10 cellular contexts compared by ENCODE assay signal in the genomic region with DNA sequence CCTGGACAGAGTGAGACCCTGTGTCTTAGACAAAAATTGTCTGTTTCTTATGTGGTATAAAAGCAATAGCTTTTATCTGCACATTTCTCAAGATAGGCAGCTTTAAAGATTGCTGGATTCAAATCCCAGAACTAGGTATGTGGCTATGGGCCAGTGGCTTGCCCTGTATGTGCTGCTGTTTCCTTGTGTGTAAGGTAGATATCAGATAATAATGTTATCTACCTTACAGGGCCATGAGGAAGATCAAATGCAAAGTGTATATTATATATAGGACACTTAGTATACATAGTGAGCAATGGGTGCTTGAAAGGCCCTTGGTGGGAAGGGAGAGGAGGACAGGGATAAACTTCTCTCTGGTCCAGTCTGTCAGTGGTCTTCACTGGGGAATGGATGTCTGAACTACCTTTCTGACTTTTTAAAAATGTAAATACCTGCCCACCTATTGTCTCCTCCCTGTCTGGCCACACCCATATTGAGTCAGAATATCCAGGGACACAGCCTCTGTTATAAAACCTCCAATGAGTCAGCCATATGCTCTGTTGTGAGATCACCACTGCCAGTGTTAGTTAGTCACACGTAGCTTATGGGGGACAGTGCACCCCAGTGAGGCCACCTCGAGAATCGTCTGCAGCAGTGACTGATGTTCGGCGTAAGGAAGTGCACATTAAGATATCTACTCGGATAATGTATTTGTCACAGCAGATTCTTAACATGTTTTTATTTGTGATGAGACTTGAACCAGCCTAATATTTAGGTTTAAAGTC.
DNase-seq lines count a peak whose midpoint lies in the region; ATAC-seq and TF ChIP-seq lines count a peak whose summit lies in the region.
"Had no signal": no experiment of that assay in that cellular context is flagged by ENCODE, and none has a peak within 500 bp of the region (broad histone marks: within the 10 kb centered on the region; RNA-seq: fewer than 3 reads in every experiment).

No MANE protein-coding gene starts in this region.

- no peak for TF ChIP-seq POLR2A in thyroid gland (IDR thresholded peaks at IDR 0.05)

- H3K27me3 Mint-ChIP-seq in osteocyte (ENCODE audit: unreplicated experiment), result no peaks in the 10 kb centered on the region
- H3K27me3 Mint-ChIP-seq: progenitor cell of endocrine pancreas had no signal

- peaks cover 12% of the 10 kb centered on the region for H3K36me3 Mint-ChIP-seq in osteocyte (ENCODE audit: unreplicated experiment)

- H3K4me3 ChIP-seq in colonic mucosa, result no peak overlapping the region
- no peak overlapping the region for H3K4me3 ChIP-seq in thyroid gland (replicated peaks in 1 of 3)

- DNase-seq in activated CD4-positive, CD25-positive, alpha-beta regulatory T cell (lab: John Stamatoyannopoulos, UW), result no peak
- peak; percentile 67 for DNase-seq in NCI-H226
- peak; percentile 36 for DNase-seq in colonic mucosa
- DNase-seq in osteocyte (ENCODE audit: extremely low spot score, unreplicated experiment), result no peak
- no peak for DNase-seq in NCI-H82 treated with DMSO at 0.1 percent for 48 hours (lab: John Stamatoyannopoulos, UW; ENCODE audit: unreplicated experiment)
- DNase-seq in Ammon's horn (ENCODE audit: low spot score), result no peak
- DNase-seq in thyroid gland, result no peak
- DNase-seq: NCI-H1417 treated with DMSO at 0.1 percent for 48 hours had no signal

- 94 to 97% methylated on average over 6 of the region's 6 CpGs for WGBS in thyroid gland, 2 donors

- H3K9me3 ChIP-seq in colonic mucosa (no peaks in the 10 kb centered on the region), thyroid gland (no peaks in the 10 kb centered on the region)

- no peak overlapping the region for H3K4me3 Mint-ChIP-seq in osteocyte (ENCODE audit: unreplicated experiment)

- no peaks in the 10 kb centered on the region for H3K36me3 ChIP-seq in colonic mucosa
- no peaks in the 10 kb centered on the region for H3K36me3 ChIP-seq in thyroid gland

- peaks cover 43% of the 10 kb centered on the region for H3K4me1 Mint-ChIP-seq in osteocyte (ENCODE audit: unreplicated experiment)

- intact Hi-C loops in colonic mucosa (cut with DNase I), result no loop called here
- intact Hi-C loops in thyroid gland (cut with DNase I), result no loop called here

- no peaks in the 10 kb centered on the region for H3K9me3 Mint-ChIP-seq in osteocyte (ENCODE audit: unreplicated experiment)

- TF ChIP-seq CTCF in colonic mucosa (IDR thresholded peaks at IDR 0.05) (no peak), osteocyte (IDR thresholded peaks at IDR 0.05) (no peak), thyroid gland (IDR thresholded peaks at IDR 0.05) (no peak)

- H3K27ac ChIP-seq in colonic mucosa, result peak overlapping the region; percentile 63
- H3K27ac ChIP-seq in thyroid gland, result no peak overlapping the region

- peak overlapping the region; percentile 13 for H3K27ac Mint-ChIP-seq in osteocyte (ENCODE audit: unreplicated experiment)
- H3K27ac Mint-ChIP-seq: progenitor cell of endocrine pancreas had no signal

- H3K4me1 ChIP-seq in colonic mucosa, result no peaks in the 10 kb centered on the region
- peaks cover 13 to 17% of the 10 kb centered on the region in 2 donors for H3K4me1 ChIP-seq in thyroid gland

- peak; percentile 72 to 83 for ATAC-seq in activated CD4-positive, CD25-positive, alpha-beta regulatory T cell treated with anti-CD3 and anti-CD28 coated beads, Interleukin-2, amount 50 U/mL, for 24 hours

- H3K27me3 ChIP-seq in colonic mucosa (no peaks in the 10 kb centered on the region), thyroid gland (no peaks in the 10 kb centered on the region)

- H3K9ac ChIP-seq in colonic mucosa (ENCODE audit: low read depth in 2 of 2, low read length in 2 of 2), result no peak overlapping the region

Comparison
In these comparisons a context has a peak if more than half of its experiments do, and no peak if none do; other contexts are left out.
1. DNase-seq: peak in NCI-H226 (single experiment) and colonic mucosa (single experiment); none in activated CD4-positive, CD25-positive, alpha-beta regulatory T cell (0 of 4), osteocyte (single experiment), NCI-H82 treated with DMSO at 0.1 percent for 48 hours (single experiment), Ammon's horn (single experiment) and thyroid gland (0 of 2).